In genomic region chr14:57383125-57383524, GRCh38 we compare ENCODE assay signal across 1 cellular context.
TF ChIP-seq lines count a peak whose summit lies in the region.

No MANE protein-coding gene starts in this region.

TF ChIP-seq in SK-N-SH, 30 proteins besides CTCF, POLR2A, EP300 and RAD21 (continued from another document):
- TF ChIP-seq ZBTB33 (IDR thresholded peaks at IDR 0.05; ENCODE audit: borderline replicate concordance, low read depth) (no peak), TAF1 (IDR thresholded peaks at IDR 0.05; ENCODE audit: borderline replicate concordance, low read depth, low read length) (no peak), MEF2A (IDR thresholded peaks at IDR 0.05; ENCODE audit: borderline replicate concordance, low read depth) (no peak), EZH2phosphoT487 (IDR thresholded peaks at IDR 0.05; ENCODE audit: borderline replicate concordance, low read depth) (no peak), TEAD4 (IDR thresholded peaks at IDR 0.05; ENCODE audit: borderline replicate concordance, insufficient read depth) (no peak), CHD2 (IDR thresholded peaks at IDR 0.05; ENCODE audit: low read length, partially characterized antibody) (no peak), TCF12 (IDR thresholded peaks at IDR 0.05) (no peak), YY1 (IDR thresholded peaks at IDR 0.05; ENCODE audit: low read depth) (no peak), RCOR1 (IDR thresholded peaks at IDR 0.05; ENCODE audit: low read length) (no peak)
- TF ChIP-seq, protein P1, sequence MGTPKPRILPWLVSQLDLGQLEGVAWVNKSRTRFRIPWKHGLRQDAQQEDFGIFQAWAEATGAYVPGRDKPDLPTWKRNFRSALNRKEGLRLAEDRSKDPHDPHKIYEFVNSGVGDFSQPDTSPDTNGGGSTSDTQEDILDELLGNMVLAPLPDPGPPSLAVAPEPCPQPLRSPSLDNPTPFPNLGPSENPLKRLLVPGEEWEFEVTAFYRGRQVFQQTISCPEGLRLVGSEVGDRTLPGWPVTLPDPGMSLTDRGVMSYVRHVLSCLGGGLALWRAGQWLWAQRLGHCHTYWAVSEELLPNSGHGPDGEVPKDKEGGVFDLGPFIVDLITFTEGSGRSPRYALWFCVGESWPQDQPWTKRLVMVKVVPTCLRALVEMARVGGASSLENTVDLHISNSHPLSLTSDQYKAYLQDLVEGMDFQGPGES (IDR thresholded peaks at IDR 0.05; ENCODE audit: low read depth, low read length): no peak
